8 cellular contexts compared by ENCODE assay signal in genomic region chr7:106485031-106485551, GRCh38.
A peak's percentile ranks its signal among the peaks of the same experiment; 100 is the strongest.
DNase-seq lines count a peak whose midpoint lies in the region; ATAC-seq lines count a peak whose summit lies in the region.
"Had no signal": no experiment of that assay in that cellular context is flagged by ENCODE, and none has a peak within 500 bp of the region (broad histone marks: within the 10 kb centered on the region; RNA-seq: fewer than 3 reads in every experiment).

No MANE protein-coding gene starts in this region.

- no peak overlapping the region for H3K4me3 ChIP-seq in esophagus (ENCODE audit: low read depth in 1 of 2, low read length in 2 of 2)

- no peaks in the 10 kb centered on the region for H3K9me3 ChIP-seq in esophagus (ENCODE audit: control insufficient read depth in 2 of 2, insufficient read depth in 1 of 2, low read depth in 1 of 2, low read length in 1 of 2)

- peaks cover 0 to 5% of the 10 kb centered on the region in 2 donors for H3K4me1 ChIP-seq in esophagus (ENCODE audit: control insufficient read depth in 2 of 2, insufficient read depth in 2 of 2, low read length in 1 of 2)

- no peaks in the 10 kb centered on the region for H3K36me3 ChIP-seq in esophagus (ENCODE audit: control insufficient read depth in 2 of 2, insufficient read depth in 2 of 2, low read length in 1 of 2)

- no peaks in the 10 kb centered on the region for H3K27me3 ChIP-seq in esophagus (ENCODE audit: control insufficient read depth in 1 of 2, insufficient read depth in 2 of 2, low read length in 2 of 2)

- peak overlapping the region; percentile 65 to 82 for H3K27ac ChIP-seq in esophagus (ENCODE audit: low read depth in 2 of 2, low read length in 1 of 2)

- DNase-seq in NCI-H1694 (lab: John Stamatoyannopoulos, UW) (peak; percentile 47), occipital lobe (lab: John Stamatoyannopoulos, UW) (no peak), NCI-H510A (lab: John Stamatoyannopoulos, UW) (no peak), G401 (ENCODE audit: low spot score) (no peak)
- DNase-seq in stimulated activated naive CD8-positive, alpha-beta T cell treated with anti-CD3 and anti-CD28 coated beads, Interleukin-15, Interleukin-2, amounts not matched to agents 100 U/mL and 50 U/mL, for 24 hours: no peak
- DNase-seq: left cardiac atrium had no signal

- ATAC-seq in GM19463 (IDR thresholded peaks at IDR 0.05; ENCODE audit: unreplicated experiment): peak; percentile 40
- ATAC-seq in stimulated activated naive CD8-positive, alpha-beta T cell treated with anti-CD3 and anti-CD28 coated beads, Interleukin-15, Interleukin-2, amounts not matched to agents 100 U/mL and 50 U/mL, for 24 hours: peak; percentile 75

- WGBS in esophagus, 2 donors: 64 to 76% methylated on average over 1 of the region's 1 CpG

- in situ Hi-C loops in G401 (cut with HindIII; ENCODE audit: low sequenced_read_pairs): no loop called here
